Comparison of ENCODE assay signal across 8 cellular contexts in genomic region chr5:151051066-151051930, GRCh38. TPM values are rescaled to one million over a fixed set of nuclear protein-coding genes. Genes with fewer than 3 reads are reported as not detected.
DNase-seq lines count a peak whose midpoint lies in the region; ATAC-seq, FAIRE-seq and TF ChIP-seq lines count a peak whose summit lies in the region.

No MANE protein-coding gene starts in this region.

- no peak overlapping the region for H3K9ac ChIP-seq in HepG2 (ENCODE audit: insufficient read depth, low read depth, low read length)

- CTCF ChIA-PET in activated CD4-positive, alpha-beta T cell treated with anti-CD3 and anti-CD28 coated beads for 36 hours (lab: Charles Lee) = interaction anchor here (0.6 to 8.3 kb wide), 31 partner anchors 10 to 521 kb away, joined by 3 to 234 read pairs (median 4); no protein-coding TSS in a partner anchor
- CTCF ChIA-PET in HepG2 (lab: Yijun Ruan, JAX; ENCODE audit: low intra/inter-chr PET ratio, low total read pairs) = interaction anchor here (0.7 to 3.1 kb wide), 3 partner anchors 49 to 75 kb away, joined by 3 to 62 read pairs (median 6); no protein-coding TSS in a partner anchor

- no peak overlapping the region for H2AFZ ChIP-seq in HepG2 (ENCODE audit: low read length)

- BruUV-seq in HepG2 (replicated peaks; lab: Mats Ljungman, UMichigan) = no TSS peak

- 77% methylated on average over 6 of the region's 6 CpGs for WGBS in HepG2 (ENCODE audit: low lambda C conversion rate)

- peak; percentile 80 for FAIRE-seq in GM12892 (lab: Jason Lieb, UNC)
- peak; percentile 91 for FAIRE-seq in HepG2 (lab: Jason Lieb, UNC)

- H3K9me3 Mint-ChIP-seq in activated CD4-positive, alpha-beta T cell treated with anti-CD3 and anti-CD28 coated beads for 36 hours (ENCODE audit: low read depth) = no peaks in the 10 kb centered on the region

- peaks cover 43 to 77% of the 10 kb centered on the region in 2 experiments for H3K36me3 ChIP-seq in HepG2 (replicated peaks in 1 of 2; ENCODE audit: control insufficient read depth in 1 of 2, insufficient read depth in 2 of 2, low read length in 2 of 2)

- peak; percentile 71 for DNase-seq in GM12892 (ENCODE audit: insufficient read length)
- DNase-seq in NCI-H2196 (lab: John Stamatoyannopoulos, UW; ENCODE audit: unreplicated experiment) = peak; percentile 56
- peak; percentile 82 for DNase-seq in activated CD4-positive, alpha-beta T cell treated with anti-CD3 and anti-CD28 coated beads for 36 hours
- peak; percentile 90 for DNase-seq in choroid plexus epithelial cell (ENCODE audit: low read depth)
- DNase-seq in HepG2 (ENCODE audit: low spot score) = peak; percentile 68
- DNase-seq in stimulated activated CD4-positive, alpha-beta T cell treated with anti-CD3 and anti-CD28 coated beads, TNF-alpha, amount 100 ng/mL, for 1 hour (ENCODE audit: low read depth in 3 of 3, low spot score in 1 of 3) = peak; percentile 13 to 54 (median 47)
- no peak for DNase-seq in NCI-H2029 (lab: John Stamatoyannopoulos, UW)

- peaks cover 5% of the 10 kb centered on the region for H3K4me1 Mint-ChIP-seq in activated CD4-positive, alpha-beta T cell treated with anti-CD3 and anti-CD28 coated beads for 36 hours

- H3K4me3 ChIP-seq in choroid plexus epithelial cell (ENCODE audit: low read depth, low read length) (no peak overlapping the region), HepG2 (replicated peaks in 1 of 3; ENCODE audit: insufficient read depth in 1 of 3, low read depth in 2 of 3, low read length in 3 of 3) (no peak overlapping the region)

- peaks cover 7% of the 10 kb centered on the region; the same call in 1 of the 2 replicates for H4K20me1 ChIP-seq in HepG2 (ENCODE audit: insufficient read depth, low read length)

- no peak for TF ChIP-seq EP300 in HepG2 (IDR thresholded peaks at IDR 0.05; ENCODE audit: low read depth in 2 of 2, low read length in 2 of 2)
- TF ChIP-seq EP300 in HepG2 (CRISPR knock-in tag; IDR thresholded peaks at IDR 0.05; ENCODE audit: borderline replicate concordance) = no peak

- no peaks in the 10 kb centered on the region for H3K27me3 Mint-ChIP-seq in activated CD4-positive, alpha-beta T cell treated with anti-CD3 and anti-CD28 coated beads for 36 hours

- ATAC-seq in HG02623 (IDR thresholded peaks at IDR 0.05; ENCODE audit: unreplicated experiment) (peak; percentile 60), HepG2 (peak; percentile 91)
- ATAC-seq in activated CD4-positive, alpha-beta T cell treated with anti-CD3 and anti-CD28 coated beads for 36 hours = peak; percentile 84

- no peak overlapping the region for H3K27ac ChIP-seq in HepG2 (ENCODE audit: extremely low read length, insufficient read depth, low read length)

- POLR2A ChIA-PET in activated CD4-positive, alpha-beta T cell treated with anti-CD3 and anti-CD28 coated beads for 36 hours (lab: Charles Lee) = interaction anchor here (0.5 kb wide), 1 partner anchor 75 kb away, joined by 3 read pairs; no protein-coding TSS in a partner anchor
- POLR2A ChIA-PET in HepG2 (lab: Yijun Ruan, JAX) = interaction anchor here (1.2 kb wide), 1 partner anchor 64 kb away, joined by 5 read pairs; no protein-coding TSS in a partner anchor

- no peaks in the 10 kb centered on the region for H3K79me2 ChIP-seq in HepG2 (ENCODE audit: insufficient read depth, low read length)

- TF ChIP-seq RAD21 in HepG2 (CRISPR knock-in tag; IDR thresholded peaks at IDR 0.05) = peak; percentile 83

- no peak overlapping the region for H3K4me2 ChIP-seq in HepG2 (ENCODE audit: low read depth, low read length)

- no peak for TF ChIP-seq POLR2A in GM12892 (IDR thresholded peaks at IDR 0.05; ENCODE audit: low read depth, low read length)
- no peak for TF ChIP-seq POLR2A in HepG2 (IDR thresholded peaks at IDR 0.05; ENCODE audit: insufficient read depth in 1 of 2, low read depth in 2 of 2, low read length in 2 of 2)

- intact Hi-C loops in activated CD4-positive, alpha-beta T cell treated with anti-CD3 and anti-CD28 coated beads for 36 hours (cut with DNase I, micrococcal nuclease) = loop anchor here (1.0 to 5.0 kb wide), 3 partner anchors 36 to 113 kb away; no protein-coding TSS in a partner anchor
- intact Hi-C loops in HepG2 (cut with micrococcal nuclease; ENCODE audit: unreplicated experiment) = loop anchor here (1.0 to 5.0 kb wide), 3 partner anchors 36 to 114 kb away; no protein-coding TSS in a partner anchor

- no peaks in the 10 kb centered on the region for H3K9me3 ChIP-seq in HepG2 (ENCODE audit: low read length)

- no peaks in the 10 kb centered on the region for H3K27me3 ChIP-seq in HepG2 (ENCODE audit: control insufficient read depth in 1 of 2, insufficient read depth in 2 of 2, low read length in 2 of 2)

- peak; percentile 98 for TF ChIP-seq CTCF in choroid plexus epithelial cell (conservative IDR thresholded peaks at IDR 0.05; ENCODE audit: low read depth, low read length)
- peak; percentile 88 for TF ChIP-seq CTCF in HepG2 (CRISPR knock-in tag; IDR thresholded peaks at IDR 0.05)

- H3K27ac Mint-ChIP-seq in activated CD4-positive, alpha-beta T cell treated with anti-CD3 and anti-CD28 coated beads for 36 hours = no peak overlapping the region

- in situ Hi-C loops in HepG2 (cut with HindIII; ENCODE audit: extremely low pct_ligation_motif_present, low pct_unique_long_range_greater_than_20kb) = loop anchor here (5.0 kb wide), 1 partner anchor 66 kb away; no protein-coding TSS in a partner anchor

- H3K36me3 Mint-ChIP-seq in activated CD4-positive, alpha-beta T cell treated with anti-CD3 and anti-CD28 coated beads for 36 hours (ENCODE audit: low read depth) = peaks cover 87% of the 10 kb centered on the region

- H3K4me1 ChIP-seq in HepG2 (ENCODE audit: insufficient read depth, low read length) = no peaks in the 10 kb centered on the region

- H3K4me3 Mint-ChIP-seq in activated CD4-positive, alpha-beta T cell treated with anti-CD3 and anti-CD28 coated beads for 36 hours = no peak overlapping the region

TF ChIP-seq in HepG2, 621 proteins besides CTCF, POLR2A, EP300 and RAD21 (continues in another document):
- TF ChIP-seq STAG1 (CRISPR knock-in tag; IDR thresholded peaks at IDR 0.05) (peak; percentile 87), ZSCAN30 (CRISPR knock-in tag; IDR thresholded peaks at IDR 0.05) (no peak)

RNA-seq across cellular contexts. Expression of gene TNIP1, which starts 29.5 kb away (rescaled TPM):
- polyA plus RNA-seq in GM12892 (2012; ENCODE audit: missing spikeins) = 187 TPM
- total RNA-seq in activated CD4-positive, alpha-beta T cell treated with anti-CD3 and anti-CD28 coated beads for 36 hours = 100 to 1,000 TPM; 351 to 408 TPM
- total RNA-seq in HepG2 (2016; rRNA removed; fragmentation: Illumina TruSeq; extraction: Trizol) = 26.2 and 29.8 TPM in 2 replicates
- 11.3 and 13.0 TPM in 2 replicates for total RNA-seq in HepG2 (2016; cell fraction: cytosol; rRNA removed; fragmentation: Illumina TruSeq; extraction: Trizol; ENCODE audit: low read depth)
- 22.8 and 24.5 TPM in 2 replicates for total RNA-seq in HepG2 (2016; cell fraction: insoluble cytoplasmic fraction; rRNA removed; fragmentation: Illumina TruSeq; extraction: Trizol)
- total RNA-seq in HepG2 (2016; cell fraction: membrane; rRNA removed; fragmentation: Illumina TruSeq; extraction: Trizol) = 28.9 and 33.7 TPM in 2 replicates
- 16.2 and 22.2 TPM in 2 replicates for total RNA-seq in HepG2 (2016; cell fraction: nucleus; rRNA removed; fragmentation: Illumina TruSeq; extraction: Trizol)
- polyA plus RNA-seq in HepG2 (2011; rRNA removed) = 45.9 and 48.7 TPM in 2 replicates
- polyA plus RNA-seq in HepG2 (2011; cell fraction: cytosol; rRNA removed) = 40.8 and 45.3 TPM in 2 replicates
- 57.3 and 59.8 TPM in 2 replicates for polyA plus RNA-seq in HepG2 (2011; cell fraction: nucleus; rRNA removed)
- 52.5 and 57.8 TPM in 2 replicates for polyA plus RNA-seq in HepG2 (2012)
- 16.8 and 17.8 TPM in 2 replicates for polyA plus RNA-seq in HepG2 (2016; cell fraction: cytosol; fragmentation: Illumina TruSeq; extraction: Trizol; ENCODE audit: low read depth)
- polyA plus RNA-seq in HepG2 (2016; cell fraction: insoluble cytoplasmic fraction; fragmentation: Illumina TruSeq; extraction: Trizol; ENCODE audit: low read depth) = 26.4 and 35.7 TPM in 2 replicates
- polyA plus RNA-seq in HepG2 (2016; cell fraction: membrane; fragmentation: Illumina TruSeq; extraction: Trizol; ENCODE audit: low read depth) = 31.5 and 33.1 TPM in 2 replicates
- polyA plus RNA-seq in HepG2 (2016; cell fraction: nucleus; fragmentation: Illumina TruSeq; extraction: Trizol; ENCODE audit: insufficient read depth, low read depth) = 29.8 and 34.0 TPM in 2 replicates
- polyA minus RNA-seq in HepG2 (2011; rRNA and poly(A)+ RNA removed; ENCODE audit: low replicate concordance) = 45.2 and 73.0 TPM in 2 replicates
- 45.8 and 51.1 TPM in 2 replicates for polyA minus RNA-seq in HepG2 (2011; cell fraction: cytosol; rRNA and poly(A)+ RNA removed)
- polyA minus RNA-seq in HepG2 (2011; cell fraction: nucleus; rRNA and poly(A)+ RNA removed) = 50.0 and 60.3 TPM in 2 replicates

RNA-seq across cellular contexts. Expression of gene GPX3, which starts 30.9 kb away (rescaled TPM):
- polyA plus RNA-seq in GM12892 (2012; ENCODE audit: missing spikeins) = 2.2 TPM
- total RNA-seq in activated CD4-positive, alpha-beta T cell treated with anti-CD3 and anti-CD28 coated beads for 36 hours = not detected
- total RNA-seq in HepG2 (2016; rRNA removed; fragmentation: Illumina TruSeq; extraction: Trizol) = 31.9 and 33.8 TPM in 2 replicates
- total RNA-seq in HepG2 (2016; cell fraction: cytosol; rRNA removed; fragmentation: Illumina TruSeq; extraction: Trizol; ENCODE audit: low read depth) = 15.0 and 22.4 TPM in 2 replicates
- 27.5 and 35.1 TPM in 2 replicates for total RNA-seq in HepG2 (2016; cell fraction: insoluble cytoplasmic fraction; rRNA removed; fragmentation: Illumina TruSeq; extraction: Trizol)
- 43.3 and 53.5 TPM in 2 replicates for total RNA-seq in HepG2 (2016; cell fraction: membrane; rRNA removed; fragmentation: Illumina TruSeq; extraction: Trizol)
- total RNA-seq in HepG2 (2016; cell fraction: nucleus; rRNA removed; fragmentation: Illumina TruSeq; extraction: Trizol) = 37.4 and 44.4 TPM in 2 replicates
- 1,506 and 1,892 TPM in 2 replicates for polyA plus RNA-seq in HepG2 (2011; rRNA removed)
- 1,827 and 1,911 TPM in 2 replicates for polyA plus RNA-seq in HepG2 (2011; cell fraction: cytosol; rRNA removed)
- 579 and 581 TPM in 2 replicates for polyA plus RNA-seq in HepG2 (2011; cell fraction: nucleus; rRNA removed)
- polyA plus RNA-seq in HepG2 (2012) = 440 and 606 TPM in 2 replicates
- polyA plus RNA-seq in HepG2 (2016; cell fraction: cytosol; fragmentation: Illumina TruSeq; extraction: Trizol; ENCODE audit: low read depth) = 58.7 and 88.7 TPM in 2 replicates
- polyA plus RNA-seq in HepG2 (2016; cell fraction: insoluble cytoplasmic fraction; fragmentation: Illumina TruSeq; extraction: Trizol; ENCODE audit: low read depth) = 65.0 and 89.5 TPM in 2 replicates
- 111 and 130 TPM in 2 replicates for polyA plus RNA-seq in HepG2 (2016; cell fraction: membrane; fragmentation: Illumina TruSeq; extraction: Trizol; ENCODE audit: low read depth)
- polyA plus RNA-seq in HepG2 (2016; cell fraction: nucleus; fragmentation: Illumina TruSeq; extraction: Trizol; ENCODE audit: insufficient read depth, low read depth) = 94.5 and 99.0 TPM in 2 replicates
- 1.3 and 2,208 TPM in 2 replicates for polyA minus RNA-seq in HepG2 (2011; rRNA and poly(A)+ RNA removed; ENCODE audit: low replicate concordance)
- 329 and 350 TPM in 2 replicates for polyA minus RNA-seq in HepG2 (2011; cell fraction: cytosol; rRNA and poly(A)+ RNA removed)
- 159 and 243 TPM in 2 replicates for polyA minus RNA-seq in HepG2 (2011; cell fraction: nucleus; rRNA and poly(A)+ RNA removed)

Comparison
In these comparisons a context has a peak if more than half of its experiments do, and no peak if none do; other contexts are left out.
1. RNA of gene TNIP1, which starts 29.5 kb away (total RNA-seq): 351 to 408 TPM in activated CD4-positive, alpha-beta T cell treated with anti-CD3 and anti-CD28 coated beads for 36 hours; 11.3 to 33.7 TPM in HepG2; every median in the first group is over 10 times any median in the second.
2. RNA of gene GPX3, which starts 30.9 kb away (total RNA-seq): 15.0 to 53.5 TPM in HepG2; not detected in activated CD4-positive, alpha-beta T cell treated with anti-CD3 and anti-CD28 coated beads for 36 hours; every median in the first group is over 10 times any median in the second.
3. Peak in every context shown above with its lines, with median percentiles within 50 percentile points of each other: ATAC-seq.